9 cellular contexts compared by ENCODE assay signal in genomic region chr14:103395245-103395644, GRCh38. TPM values are rescaled to one million over a fixed set of nuclear protein-coding genes. Genes with fewer than 3 reads are reported as not detected.
A peak's percentile ranks its signal among the peaks of the same experiment; 100 is the strongest.
DNase-seq lines count a peak whose midpoint lies in the region; ATAC-seq and TF ChIP-seq lines count a peak whose summit lies in the region.
"Had no signal": no experiment of that assay in that cellular context is flagged by ENCODE, and none has a peak within 500 bp of the region (broad histone marks: within the 10 kb centered on the region; RNA-seq: fewer than 3 reads in every experiment).

No MANE protein-coding gene starts in this region.

- peak overlapping the region; percentile 71 for H3K27ac Mint-ChIP-seq in activated CD8-positive, alpha-beta T cell treated with anti-CD3 and anti-CD28 coated beads for 36 hours

- no peak overlapping the region for H3K4me3 ChIP-seq in left ventricle myocardium inferior
- H3K4me3 ChIP-seq in right cardiac atrium (ENCODE audit: low read length), result no peak overlapping the region
- H3K4me3 ChIP-seq in upper lobe of right lung, result no peak overlapping the region
- H3K4me3 ChIP-seq in BE2C (ENCODE audit: low read depth, low read length), result no peak overlapping the region
- H3K4me3 ChIP-seq in esophagus muscularis mucosa, result no peak overlapping the region

- TF ChIP-seq CTCF in left ventricle myocardium inferior (IDR thresholded peaks at IDR 0.05; ENCODE audit: borderline replicate concordance), result no peak
- no peak for TF ChIP-seq CTCF in activated CD8-positive, alpha-beta T cell treated with anti-CD3 and anti-CD28 coated beads for 36 hours (IDR thresholded peaks at IDR 0.05)
- no peak for TF ChIP-seq CTCF in upper lobe of right lung (IDR thresholded peaks at IDR 0.05)
- no peak for TF ChIP-seq CTCF in BE2C (IDR thresholded peaks at IDR 0.05; ENCODE audit: low read depth, low read length)
- TF ChIP-seq CTCF in RWPE1 (conservative IDR thresholded peaks at IDR 0.05; ENCODE audit: low read depth), result no peak
- no peak for TF ChIP-seq CTCF in esophagus muscularis mucosa (IDR thresholded peaks at IDR 0.05)

- no peak for TF ChIP-seq EP300 in esophagus muscularis mucosa (IDR thresholded peaks at IDR 0.05)

- intact Hi-C loops in left ventricle myocardium inferior (cut with micrococcal nuclease) (loop anchor here (10.0 kb wide), 1 partner anchor 50 kb away; no protein-coding TSS in a partner anchor), Right ventricle myocardium superior (cut with DNase I) (loop anchor here (10.0 kb wide), 1 partner anchor 50 kb away; no protein-coding TSS in a partner anchor), right cardiac atrium (cut with DNase I) (loop anchor here in 3 of 4 donors (10.0 kb wide), 3 partner anchors 50 to 680 kb away; no protein-coding TSS in a partner anchor), upper lobe of right lung (cut with DNase I) (no loop called here), esophagus muscularis mucosa (cut with DNase I) (no loop called here)
- intact Hi-C loops in activated CD8-positive, alpha-beta T cell treated with anti-CD3 and anti-CD28 coated beads for 36 hours (cut with micrococcal nuclease), result no loop called here

- H3K27ac ChIP-seq in left ventricle myocardium inferior (replicated peaks) (peak overlapping the region; percentile 87), right cardiac atrium (ENCODE audit: low read length) (peak overlapping the region; percentile 90), upper lobe of right lung (peak overlapping the region; percentile 15), RWPE1 (no peak overlapping the region), esophagus muscularis mucosa (replicated peaks in 1 of 4) (no peak overlapping the region)

- H3K9me3 Mint-ChIP-seq in activated CD8-positive, alpha-beta T cell treated with anti-CD3 and anti-CD28 coated beads for 36 hours, result no peaks in the 10 kb centered on the region

- WGBS in right cardiac atrium, result 36% methylated on average over 2 of the region's 2 CpGs
- 64% methylated on average over 2 of the region's 2 CpGs for WGBS in esophagus muscularis mucosa

- no peaks in the 10 kb centered on the region for H3K27me3 Mint-ChIP-seq in activated CD8-positive, alpha-beta T cell treated with anti-CD3 and anti-CD28 coated beads for 36 hours

- H3K36me3 Mint-ChIP-seq in activated CD8-positive, alpha-beta T cell treated with anti-CD3 and anti-CD28 coated beads for 36 hours (ENCODE audit: low read depth), result peaks cover 8% of the 10 kb centered on the region

- ATAC-seq in Right ventricle myocardium superior (ENCODE audit: poor library complexity) (no peak), right cardiac atrium (no peak), upper lobe of right lung (no peak)
- peak; percentile 37 for ATAC-seq in activated CD8-positive, alpha-beta T cell treated with anti-CD3 and anti-CD28 coated beads for 36 hours

- CTCF ChIA-PET in activated CD8-positive, alpha-beta T cell treated with anti-CD3 and anti-CD28 coated beads for 36 hours (lab: Charles Lee), result no interaction called here
- CTCF ChIA-PET in RWPE1 (lab: Yijun Ruan, JAX), result interaction anchor here (0.7 kb wide), 1 partner anchor 503 kb away, joined by 3 read pairs; no protein-coding TSS in a partner anchor

- H3K27me3 ChIP-seq in left ventricle myocardium inferior (ENCODE audit: low read depth) (no peaks in the 10 kb centered on the region), right cardiac atrium (ENCODE audit: control insufficient read depth, insufficient read depth) (no peaks in the 10 kb centered on the region), upper lobe of right lung (no peaks in the 10 kb centered on the region), BE2C (no peaks in the 10 kb centered on the region), esophagus muscularis mucosa (no peaks in the 10 kb centered on the region)

- DNase-seq in left ventricle myocardium inferior (no peak), Right ventricle myocardium superior (no peak), right cardiac atrium (no peak), upper lobe of right lung (no peak), BE2C (no peak), RWPE1 (ENCODE audit: low spot score) (no peak), esophagus muscularis mucosa (ENCODE audit: extremely low spot score) (no peak)
- no peak for DNase-seq in activated CD8-positive, alpha-beta T cell treated with anti-CD3 and anti-CD28 coated beads for 36 hours
- DNase-seq: NCI-H1092 treated with DMSO at 0.1 percent for 48 hours had no signal

- H3K4me1 Mint-ChIP-seq in activated CD8-positive, alpha-beta T cell treated with anti-CD3 and anti-CD28 coated beads for 36 hours (ENCODE audit: low read depth), result peaks cover 69% of the 10 kb centered on the region

- H3K4me3 Mint-ChIP-seq in activated CD8-positive, alpha-beta T cell treated with anti-CD3 and anti-CD28 coated beads for 36 hours, result no peak overlapping the region

- POLR2A ChIA-PET in activated CD8-positive, alpha-beta T cell treated with anti-CD3 and anti-CD28 coated beads for 36 hours (lab: Charles Lee), result no interaction called here
- POLR2A ChIA-PET in RWPE1 (lab: Yijun Ruan, JAX; ENCODE audit: low non-redundant PET), result no interaction called here

- no peak for TF ChIP-seq POLR2A in esophagus muscularis mucosa (IDR thresholded peaks at IDR 0.05; ENCODE audit: low read depth)

- H3K9me3 ChIP-seq in left ventricle myocardium inferior (replicated peaks) (no peaks in the 10 kb centered on the region), right cardiac atrium (ENCODE audit: control insufficient read depth, low read length) (no peaks in the 10 kb centered on the region), upper lobe of right lung (no peaks in the 10 kb centered on the region), BE2C (no peaks in the 10 kb centered on the region), esophagus muscularis mucosa (no peaks in the 10 kb centered on the region)

- no peaks in the 10 kb centered on the region for H3K36me3 ChIP-seq in left ventricle myocardium inferior
- H3K36me3 ChIP-seq in upper lobe of right lung, result no peaks in the 10 kb centered on the region
- H3K36me3 ChIP-seq in BE2C, result no peaks in the 10 kb centered on the region
- H3K36me3 ChIP-seq in esophagus muscularis mucosa, result no peaks in the 10 kb centered on the region

- peaks cover 100% of the 10 kb centered on the region for H3K4me1 ChIP-seq in left ventricle myocardium inferior
- peaks cover 19% of the 10 kb centered on the region for H3K4me1 ChIP-seq in right cardiac atrium (ENCODE audit: control insufficient read depth, insufficient read depth, low read length)
- H3K4me1 ChIP-seq in upper lobe of right lung, result peaks cover 96% of the 10 kb centered on the region
- no peaks in the 10 kb centered on the region for H3K4me1 ChIP-seq in BE2C
- H3K4me1 ChIP-seq in esophagus muscularis mucosa, result peaks cover 82 to 100% (median 96%) of the 10 kb centered on the region in 4 donors

RNA-seq across cellular contexts. Expression of gene MARK3, which starts 10.0 kb away (rescaled TPM):
- total RNA-seq in left ventricle myocardium inferior (103 TPM), Right ventricle myocardium superior (137 TPM), right cardiac atrium (100 to 1,000 TPM in 1 of 4 donors, 10 to 100 TPM in 3; 85.6 to 105 (median 96.0) TPM), upper lobe of right lung (105 TPM), esophagus muscularis mucosa (10 to 100 TPM; 57.4 to 78.1 (median 68.1) TPM)
- total RNA-seq in activated CD8-positive, alpha-beta T cell treated with anti-CD3 and anti-CD28 coated beads for 36 hours, result 10 to 100 TPM; 68.4 to 69.2 TPM
- 79.4 TPM for polyA plus RNA-seq in right cardiac atrium
- 139 TPM for polyA plus RNA-seq in BE2C (2012; ENCODE audit: insufficient read depth, insufficient read length, low read depth)

Comparison
In these comparisons a context has a peak if more than half of its experiments do, and no peak if none do; other contexts are left out.
1. H3K27ac ChIP-seq: peak in left ventricle myocardium inferior (single experiment), right cardiac atrium (single experiment) and upper lobe of right lung (single experiment); none in RWPE1 (single experiment) and esophagus muscularis mucosa (0 of 4).
2. intact Hi-C loops: an anchor here in left ventricle myocardium inferior (10.0 kb wide), Right ventricle myocardium superior (10.0 kb wide) and right cardiac atrium (10.0 kb wide); none called in activated CD8-positive, alpha-beta T cell treated with anti-CD3 and anti-CD28 coated beads for 36 hours, upper lobe of right lung and esophagus muscularis mucosa.